ENCODE assay signal across 32 cellular contexts in genomic region chr3:10467204-10467603, GRCh38. TPM values are rescaled to one million over a fixed set of nuclear protein-coding genes. Genes with fewer than 3 reads are reported as not detected.
"Had no signal": no experiment of that assay in that cellular context is flagged by ENCODE, and none has a peak within 500 bp of the region (broad histone marks: within the 10 kb centered on the region; RNA-seq: fewer than 3 reads in every experiment).

No MANE protein-coding gene starts in this region.

- H3K4me3 ChIP-seq: colonic mucosa, esophagus squamous epithelium had no signal

- H3K27me3 ChIP-seq: colonic mucosa had no signal

- H3K9me3 ChIP-seq: colonic mucosa, esophagus squamous epithelium had no signal

- H3K27ac ChIP-seq: colonic mucosa, epithelial cell of prostate, esophagus squamous epithelium had no signal

- ATAC-seq: activated naive CD4-positive, alpha-beta T cell treated with anti-CD3 and anti-CD28 coated beads, Interleukin-2, amount 50 U/mL, for 72 hours; activated T-cell treated with anti-CD3 and anti-CD28 coated beads, Interleukin-2, amount 50 U/mL, for 72 hours; WTC11 had no signal

- H3K4me1 ChIP-seq: colonic mucosa, esophagus squamous epithelium had no signal

- H3K36me3 ChIP-seq: colonic mucosa, esophagus squamous epithelium had no signal

- DNase-seq: activated CD4-positive, alpha-beta memory T cell treated with anti-CD3 and anti-CD28 coated beads, Interleukin-2, amount 10 ng/mL, durations not matched to agents 7 days and 5 days; activated CD4-positive, alpha-beta T cell treated with anti-CD3 and anti-CD28 coated beads for 1 hour; activated CD4-positive, alpha-beta T cell treated with anti-CD3 and anti-CD28 coated beads for 4 hours; activated CD4-positive, alpha-beta T cell treated with anti-CD3 and anti-CD28 coated beads, Interleukin-2, amount 10 ng/mL, durations not matched to agents 7 days and 5 days; activated CD4-positive, alpha-beta T cell treated with anti-CD3 and anti-CD28 coated beads, Interleukin-2, amount 50 U/mL, for 4 hours; activated CD8-positive, alpha-beta memory T cell treated with anti-CD3 and anti-CD28 coated beads, Interleukin-2, amount 50 U/mL, for 48 hours; activated gamma-delta T cell; activated naive CD4-positive, alpha-beta T cell; activated naive CD4-positive, alpha-beta T cell treated with anti-CD3 and anti-CD28 coated beads, Interleukin-2, amount 10 ng/mL, durations not matched to agents 7 days and 5 days; activated naive CD8-positive, alpha-beta T cell treated with anti-CD3 and anti-CD28 coated beads, Interleukin-2, amount 10 ng/mL, durations not matched to agents 7 days and 5 days; activated T-cell treated with anti-CD3 and anti-CD28 coated beads for 4 hours; activated T-cell treated with anti-CD3 and anti-CD28 coated beads, Interleukin-2, amount 50 U/mL, for 24 hours; activated T-cell treated with anti-CD3 and anti-CD28 coated beads, Interleukin-2, amount 50 U/mL, for 72 hours; amniotic stem cell; anterior cingulate cortex; caudate nucleus; colonic mucosa; effector CD8-positive, alpha-beta T cell; esophagus squamous epithelium; foreskin melanocyte; head of caudate nucleus; T-helper 2 cell had no signal

- FAIRE-seq: astrocyte, endometrium, endothelial cell of umbilical vein had no signal

RNA-seq across cellular contexts. Expression of gene ATP2B2, which starts 38.2 kb away (rescaled TPM):
- total RNA-seq: activated CD4-positive, alpha-beta memory T cell treated with anti-CD3 and anti-CD28 coated beads, Interleukin-2, amount 10 ng/mL, durations not matched to agents 7 days and 5 days; activated CD4-positive, alpha-beta T cell treated with anti-CD3 and anti-CD28 coated beads, Interleukin-2, amount 10 ng/mL, durations not matched to agents 7 days and 5 days; activated naive CD4-positive, alpha-beta T cell treated with anti-CD3 and anti-CD28 coated beads, Interleukin-2, amount 50 U/mL, for 72 hours; activated naive CD8-positive, alpha-beta T cell treated with anti-CD3 and anti-CD28 coated beads, Interleukin-2, amount 10 ng/mL, durations not matched to agents 7 days and 5 days; activated T-cell treated with anti-CD3 and anti-CD28 coated beads, Interleukin-2, amount 50 U/mL, for 72 hours; dermis microvascular lymphatic vessel endothelial cell; endothelial cell of umbilical vein; fibroblast of lung; fibroblast of villous mesenchyme; T-helper 1 cell treated with Interleukin-12 subunit alpha and Interleukin-12 subunit beta and Interleukin-4 antibody, amounts not matched to agents 30 ng/mL and 1 ng/mL, for 36 hours had no signal
- polyA plus RNA-seq: endothelial cell of umbilical vein, fibroblast of lung had no signal
